ENCODE assay signal across 10 cellular contexts in the genomic region with DNA sequence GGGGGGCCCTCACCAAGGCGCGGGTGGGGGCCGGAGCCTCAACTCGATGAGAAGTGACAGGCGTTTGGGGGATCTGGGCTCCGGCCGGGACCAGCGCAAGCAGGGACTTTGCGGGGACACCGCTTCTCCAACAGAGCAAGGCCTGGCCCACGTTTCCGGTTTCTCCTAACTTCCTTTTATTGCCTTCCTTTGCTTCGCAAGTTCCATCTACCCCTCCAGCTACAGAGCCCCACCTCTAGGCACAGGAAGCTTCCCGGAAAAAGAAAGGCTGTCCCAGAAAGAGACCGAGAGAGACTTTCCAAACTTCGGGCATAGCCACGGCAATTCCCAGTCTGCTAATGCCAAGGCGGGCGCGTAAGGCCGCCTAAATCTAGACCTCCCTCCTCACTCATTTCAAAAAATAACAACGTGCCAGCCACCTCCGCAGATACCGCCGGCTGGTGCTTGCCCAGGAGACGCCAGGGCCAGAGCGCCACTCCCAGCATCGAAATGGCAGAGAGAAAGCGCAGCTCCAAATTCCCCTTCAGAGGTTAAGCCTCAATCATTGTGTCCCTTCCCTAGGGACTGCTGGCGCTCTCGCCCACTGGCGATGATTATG. TPM values are rescaled to one million over a fixed set of nuclear protein-coding genes. Genes with fewer than 3 reads are reported as not detected.
A peak's percentile ranks its signal among the peaks of the same experiment; 100 is the strongest.
DNase-seq lines count a peak whose midpoint lies in the region; ATAC-seq and TF ChIP-seq lines count a peak whose summit lies in the region.
"Had no signal": no experiment of that assay in that cellular context is flagged by ENCODE, and none has a peak within 500 bp of the region (broad histone marks: within the 10 kb centered on the region; RNA-seq: fewer than 3 reads in every experiment).

No MANE protein-coding gene starts in this region.

- TF ChIP-seq CTCF in WTC11 (IDR thresholded peaks at IDR 0.05) (no peak), glutamatergic neuron (IDR thresholded peaks at IDR 0.05; ENCODE audit: partially characterized antibody, unreplicated experiment) (no peak)

- H3K27me3 Mint-ChIP-seq in activated CD8-positive, alpha-beta memory T cell treated with anti-CD3 and anti-CD28 coated beads, Interleukin-2, amount 10 ng/mL, durations not matched to agents 7 days and 5 days = peaks cover 94% of the 10 kb centered on the region
- H3K27me3 Mint-ChIP-seq in WTC11 (ENCODE audit: low read depth) (peaks cover 100% of the 10 kb centered on the region), glutamatergic neuron (ENCODE audit: unreplicated experiment) (peaks cover 57% of the 10 kb centered on the region)

- H3K4me1 Mint-ChIP-seq in activated CD8-positive, alpha-beta memory T cell treated with anti-CD3 and anti-CD28 coated beads, Interleukin-2, amount 10 ng/mL, durations not matched to agents 7 days and 5 days = peaks cover 30% of the 10 kb centered on the region
- H3K4me1 Mint-ChIP-seq in WTC11 = peaks cover 79% of the 10 kb centered on the region
- peaks cover 52% of the 10 kb centered on the region for H3K4me1 Mint-ChIP-seq in glutamatergic neuron (ENCODE audit: low read depth, unreplicated experiment)
- peaks cover 46% of the 10 kb centered on the region for H3K4me1 Mint-ChIP-seq in stimulated activated effector memory CD8-positive, alpha-beta T cell treated with anti-CD3 and anti-CD28 coated beads, Interleukin-12 subunit alpha, Interleukin-12 subunit beta, amount 100 ng/mL, for 72 hours

- peak overlapping the region; percentile 27 for H3K4me3 Mint-ChIP-seq in activated CD8-positive, alpha-beta memory T cell treated with anti-CD3 and anti-CD28 coated beads, Interleukin-2, amount 10 ng/mL, durations not matched to agents 7 days and 5 days
- H3K4me3 Mint-ChIP-seq in WTC11 (peak overlapping the region; percentile 69), glutamatergic neuron (ENCODE audit: unreplicated experiment) (peak overlapping the region; percentile 90)
- H3K4me3 Mint-ChIP-seq in stimulated activated effector memory CD8-positive, alpha-beta T cell treated with anti-CD3 and anti-CD28 coated beads, Interleukin-12 subunit alpha, Interleukin-12 subunit beta, amount 100 ng/mL, for 72 hours = peak overlapping the region; percentile 61

- POLR2A ChIA-PET in WTC11 (lab: Charles Lee) = no interaction called here

- H3K9me3 Mint-ChIP-seq in activated CD8-positive, alpha-beta memory T cell treated with anti-CD3 and anti-CD28 coated beads, Interleukin-2, amount 10 ng/mL, durations not matched to agents 7 days and 5 days (ENCODE audit: low read depth) = peaks cover 3% of the 10 kb centered on the region
- H3K9me3 Mint-ChIP-seq in WTC11 (no peaks in the 10 kb centered on the region), glutamatergic neuron (ENCODE audit: unreplicated experiment) (peaks cover 18% of the 10 kb centered on the region)
- peaks cover 6% of the 10 kb centered on the region for H3K9me3 Mint-ChIP-seq in stimulated activated effector memory CD8-positive, alpha-beta T cell treated with anti-CD3 and anti-CD28 coated beads, Interleukin-12 subunit alpha, Interleukin-12 subunit beta, amount 100 ng/mL, for 72 hours

- peak overlapping the region; percentile 49 for H3K27ac Mint-ChIP-seq in activated CD8-positive, alpha-beta memory T cell treated with anti-CD3 and anti-CD28 coated beads, Interleukin-2, amount 10 ng/mL, durations not matched to agents 7 days and 5 days
- H3K27ac Mint-ChIP-seq in WTC11 (no peak overlapping the region), glutamatergic neuron (ENCODE audit: unreplicated experiment) (peak overlapping the region; percentile 26)
- no peak overlapping the region for H3K27ac Mint-ChIP-seq in stimulated activated effector memory CD8-positive, alpha-beta T cell treated with anti-CD3 and anti-CD28 coated beads, Interleukin-12 subunit alpha, Interleukin-12 subunit beta, amount 100 ng/mL, for 72 hours

- no peak for DNase-seq in activated CD8-positive, alpha-beta memory T cell treated with anti-CD3 and anti-CD28 coated beads, Interleukin-2, amount 10 ng/mL, durations not matched to agents 7 days and 5 days
- no peak for DNase-seq in activated CD8-positive, alpha-beta memory T cell treated with anti-CD3 and anti-CD28 coated beads, Interleukin-2, amount 50 U/mL, for 4 hours
- DNase-seq in WTC11 (ENCODE audit: low spot score) (peak; percentile 39), glutamatergic neuron (no peak), NCI-H345 (lab: John Stamatoyannopoulos, UW) (no peak), NCI-H2029 (lab: John Stamatoyannopoulos, UW) (no peak), mucosa of gallbladder (ENCODE audit: low spot score) (no peak)
- DNase-seq in stimulated activated effector memory CD8-positive, alpha-beta T cell treated with anti-CD3 and anti-CD28 coated beads, Interleukin-12 subunit alpha, Interleukin-12 subunit beta, amount 100 ng/mL, for 72 hours (ENCODE audit: low spot score in 2 of 2) = peak in 1 of 2 donors; percentile 49
- DNase-seq: BE2C, nucleus accumbens had no signal

- peaks cover 6% of the 10 kb centered on the region for H3K36me3 Mint-ChIP-seq in activated CD8-positive, alpha-beta memory T cell treated with anti-CD3 and anti-CD28 coated beads, Interleukin-2, amount 10 ng/mL, durations not matched to agents 7 days and 5 days
- H3K36me3 Mint-ChIP-seq in WTC11 (no peaks in the 10 kb centered on the region), glutamatergic neuron (ENCODE audit: unreplicated experiment) (peaks cover 5% of the 10 kb centered on the region)
- H3K36me3 Mint-ChIP-seq in stimulated activated effector memory CD8-positive, alpha-beta T cell treated with anti-CD3 and anti-CD28 coated beads, Interleukin-12 subunit alpha, Interleukin-12 subunit beta, amount 100 ng/mL, for 72 hours = no peaks in the 10 kb centered on the region

- ATAC-seq in activated CD8-positive, alpha-beta memory T cell treated with anti-CD3 and anti-CD28 coated beads, Interleukin-2, amount 10 ng/mL, durations not matched to agents 7 days and 5 days = no peak
- ATAC-seq in WTC11 = no peak
- ATAC-seq in stimulated activated effector memory CD8-positive, alpha-beta T cell treated with anti-CD3 and anti-CD28 coated beads, Interleukin-12 subunit alpha, Interleukin-12 subunit beta, amount 100 ng/mL, for 72 hours = no peak

- CTCF ChIA-PET in activated CD8-positive, alpha-beta memory T cell treated with anti-CD3 and anti-CD28 coated beads, Interleukin-2, amount 10 ng/mL, durations not matched to agents 7 days and 5 days (lab: Charles Lee) = interaction anchor here (1.0 kb wide), 1 partner anchor 19 kb away, joined by 4 read pairs; no protein-coding TSS in a partner anchor
- CTCF ChIA-PET in WTC11 (lab: Charles Lee) = interaction anchor here (0.6 to 2.2 kb wide), 6 partner anchors 12 to 372 kb away, joined by 3 to 10 read pairs (median 4); no protein-coding TSS in a partner anchor

TF ChIP-seq in WTC11, 78 proteins besides CTCF, POLR2A, EP300 and RAD21:
- TF ChIP-seq ETV6 (CRISPR knock-in tag; IDR thresholded peaks at IDR 0.05) = peak; percentile 61; the same call in 1 of the 2 replicates
- TF ChIP-seq, protein P1, sequence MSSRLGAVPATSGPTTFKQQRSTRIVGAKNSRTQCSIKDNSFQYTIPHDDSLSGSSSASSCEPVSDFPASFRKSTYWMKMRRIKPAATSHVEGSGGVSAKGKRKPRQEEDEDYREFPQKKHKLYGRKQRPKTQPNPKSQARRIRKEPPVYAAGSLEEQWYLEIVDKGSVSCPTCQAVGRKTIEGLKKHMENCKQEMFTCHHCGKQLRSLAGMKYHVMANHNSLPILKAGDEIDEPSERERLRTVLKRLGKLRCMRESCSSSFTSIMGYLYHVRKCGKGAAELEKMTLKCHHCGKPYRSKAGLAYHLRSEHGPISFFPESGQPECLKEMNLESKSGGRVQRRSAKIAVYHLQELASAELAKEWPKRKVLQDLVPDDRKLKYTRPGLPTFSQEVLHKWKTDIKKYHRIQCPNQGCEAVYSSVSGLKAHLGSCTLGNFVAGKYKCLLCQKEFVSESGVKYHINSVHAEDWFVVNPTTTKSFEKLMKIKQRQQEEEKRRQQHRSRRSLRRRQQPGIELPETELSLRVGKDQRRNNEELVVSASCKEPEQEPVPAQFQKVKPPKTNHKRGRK (CRISPR knock-in tag; IDR thresholded peaks at IDR 0.05; ENCODE audit: borderline replicate concordance) = no peak
- TF ChIP-seq RORB (CRISPR knock-in tag; IDR thresholded peaks at IDR 0.05) = no peak
- TF ChIP-seq OVOL2 (CRISPR knock-in tag; IDR thresholded peaks at IDR 0.05; ENCODE audit: borderline replicate concordance) = no peak
- TF ChIP-seq, protein P2, sequence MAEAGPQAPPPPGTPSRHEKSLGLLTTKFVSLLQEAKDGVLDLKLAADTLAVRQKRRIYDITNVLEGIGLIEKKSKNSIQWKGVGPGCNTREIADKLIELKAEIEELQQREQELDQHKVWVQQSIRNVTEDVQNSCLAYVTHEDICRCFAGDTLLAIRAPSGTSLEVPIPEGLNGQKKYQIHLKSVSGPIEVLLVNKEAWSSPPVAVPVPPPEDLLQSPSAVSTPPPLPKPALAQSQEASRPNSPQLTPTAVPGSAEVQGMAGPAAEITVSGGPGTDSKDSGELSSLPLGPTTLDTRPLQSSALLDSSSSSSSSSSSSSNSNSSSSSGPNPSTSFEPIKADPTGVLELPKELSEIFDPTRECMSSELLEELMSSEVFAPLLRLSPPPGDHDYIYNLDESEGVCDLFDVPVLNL (CRISPR knock-in tag; IDR thresholded peaks at IDR 0.05; ENCODE audit: borderline replicate concordance, low read depth) = no peak

RNA-seq across cellular contexts. Expression of a gene that starts 6.6 kb away (rescaled TPM):
- total RNA-seq in activated CD8-positive, alpha-beta memory T cell treated with anti-CD3 and anti-CD28 coated beads, Interleukin-2, amount 10 ng/mL, durations not matched to agents 7 days and 5 days = not detected
- total RNA-seq in WTC11 (2021) (0.18 to 3.3 TPM (median 0.30 TPM) in 3 replicates), glutamatergic neuron (ENCODE audit: unreplicated experiment) (30.7 TPM), mucosa of gallbladder (0.03 TPM)

Comparison
In these comparisons a context has a peak if more than half of its experiments do, and no peak if none do; other contexts are left out.
1. H3K27ac Mint-ChIP-seq: peak in activated CD8-positive, alpha-beta memory T cell treated with anti-CD3 and anti-CD28 coated beads, Interleukin-2, amount 10 ng/mL, durations not matched to agents 7 days and 5 days (single experiment) and glutamatergic neuron (single experiment); none in WTC11 (single experiment) and stimulated activated effector memory CD8-positive, alpha-beta T cell treated with anti-CD3 and anti-CD28 coated beads, Interleukin-12 subunit alpha, Interleukin-12 subunit beta, amount 100 ng/mL, for 72 hours (single experiment).
2. H3K4me3 Mint-ChIP-seq: peak in every context shown above with its lines; median percentile 90 in glutamatergic neuron; 69 in WTC11; 61 in stimulated activated effector memory CD8-positive, alpha-beta T cell treated with anti-CD3 and anti-CD28 coated beads, Interleukin-12 subunit alpha, Interleukin-12 subunit beta, amount 100 ng/mL, for 72 hours; 27 in activated CD8-positive, alpha-beta memory T cell treated with anti-CD3 and anti-CD28 coated beads, Interleukin-2, amount 10 ng/mL, durations not matched to agents 7 days and 5 days.